Comparison of ENCODE assay signal across 1 cellular context in the genomic region with DNA sequence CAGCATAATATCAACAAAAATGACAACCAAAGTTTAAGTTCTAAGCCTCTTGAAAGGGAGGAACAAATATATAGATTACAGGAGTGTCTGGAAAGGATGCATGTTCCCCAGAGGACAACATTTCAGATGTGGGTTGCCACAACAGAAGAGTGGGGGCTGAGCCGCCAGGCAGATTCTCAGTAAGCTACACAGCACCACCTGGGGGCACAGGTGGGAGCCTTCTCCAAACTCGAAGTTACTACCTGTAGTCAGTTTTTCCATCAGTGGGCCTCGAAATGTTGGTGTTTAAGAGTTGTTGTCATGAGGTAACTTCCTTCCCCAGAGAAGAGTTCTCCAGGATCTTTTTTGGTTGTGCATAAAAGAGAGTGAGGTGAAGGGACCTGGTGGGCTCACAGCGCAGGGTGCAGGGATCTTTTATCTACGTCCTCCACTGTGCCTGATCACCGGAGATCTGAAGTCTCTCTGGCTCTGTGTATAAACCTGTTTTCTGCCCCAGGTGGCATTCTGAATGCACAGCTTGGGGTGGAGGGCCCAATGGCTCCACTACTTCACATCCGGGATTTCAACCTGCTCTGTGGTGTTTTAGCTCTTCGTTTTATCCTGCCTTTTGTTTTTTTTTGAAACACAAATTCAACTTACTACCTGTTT.
TF ChIP-seq lines count a peak whose summit lies in the region.

No MANE protein-coding gene starts in this region.

TF ChIP-seq in HepG2, 621 proteins besides CTCF, POLR2A, EP300 and RAD21 (continued from another document):
- no peak for TF ChIP-seq KDM4B (CRISPR knock-in tag; IDR thresholded peaks at IDR 0.05)
